1 cellular context compared by ENCODE assay signal in the genomic region with DNA sequence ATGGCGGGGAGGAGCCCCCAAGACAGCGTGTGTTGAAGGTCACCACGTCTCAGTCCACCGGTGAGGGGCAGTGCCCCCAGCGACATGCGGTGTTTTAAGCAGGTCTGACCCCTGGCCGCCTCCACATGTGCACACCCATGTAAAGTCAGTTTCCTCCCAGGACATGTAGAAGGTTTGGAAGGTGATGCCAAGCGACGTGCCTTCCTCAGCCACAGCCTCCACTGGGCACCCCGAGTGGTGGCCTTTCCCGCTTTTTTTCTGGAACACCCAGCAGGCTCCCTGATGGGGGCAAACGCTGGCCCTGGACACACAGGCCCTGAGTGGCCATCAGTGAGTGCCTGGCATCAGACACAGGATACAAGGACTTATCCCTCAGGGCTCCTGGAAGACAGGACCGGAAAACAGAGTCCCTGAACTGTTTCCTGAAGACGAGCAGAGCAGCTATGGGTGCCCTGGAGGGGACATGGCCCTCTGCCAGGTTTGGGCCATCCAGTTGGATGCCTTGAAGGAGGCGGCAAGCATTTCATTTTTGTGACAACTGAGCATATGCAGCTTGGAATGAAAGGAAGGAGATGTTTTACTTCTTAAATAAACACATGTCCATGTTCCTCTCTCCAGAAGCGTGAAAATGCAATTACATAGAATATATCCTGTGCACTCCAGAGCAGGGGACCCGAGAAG.
TF ChIP-seq lines count a peak whose summit lies in the region.

No MANE protein-coding gene starts in this region.

TF ChIP-seq in WTC11, 78 proteins besides CTCF, POLR2A, EP300 and RAD21 (continued from another document):
- TF ChIP-seq, protein P1, sequence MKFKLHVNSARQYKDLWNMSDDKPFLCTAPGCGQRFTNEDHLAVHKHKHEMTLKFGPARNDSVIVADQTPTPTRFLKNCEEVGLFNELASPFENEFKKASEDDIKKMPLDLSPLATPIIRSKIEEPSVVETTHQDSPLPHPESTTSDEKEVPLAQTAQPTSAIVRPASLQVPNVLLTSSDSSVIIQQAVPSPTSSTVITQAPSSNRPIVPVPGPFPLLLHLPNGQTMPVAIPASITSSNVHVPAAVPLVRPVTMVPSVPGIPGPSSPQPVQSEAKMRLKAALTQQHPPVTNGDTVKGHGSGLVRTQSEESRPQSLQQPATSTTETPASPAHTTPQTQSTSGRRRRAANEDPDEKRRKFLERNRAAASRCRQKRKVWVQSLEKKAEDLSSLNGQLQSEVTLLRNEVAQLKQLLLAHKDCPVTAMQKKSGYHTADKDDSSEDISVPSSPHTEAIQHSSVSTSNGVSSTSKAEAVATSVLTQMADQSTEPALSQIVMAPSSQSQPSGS (CRISPR knock-in tag; IDR thresholded peaks at IDR 0.05; ENCODE audit: borderline replicate concordance, low read depth) = no peak
- TF ChIP-seq GABPB1 (CRISPR knock-in tag; IDR thresholded peaks at IDR 0.05) (no peak), ATF1 (CRISPR knock-in tag; IDR thresholded peaks at IDR 0.05) (no peak), PRRX2 (CRISPR knock-in tag; IDR thresholded peaks at IDR 0.05) (no peak)
- TF ChIP-seq, protein P2, sequence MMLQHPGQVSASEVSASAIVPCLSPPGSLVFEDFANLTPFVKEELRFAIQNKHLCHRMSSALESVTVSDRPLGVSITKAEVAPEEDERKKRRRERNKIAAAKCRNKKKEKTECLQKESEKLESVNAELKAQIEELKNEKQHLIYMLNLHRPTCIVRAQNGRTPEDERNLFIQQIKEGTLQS (CRISPR knock-in tag; conservative IDR thresholded peaks at IDR 0.05) = no peak
